In genomic region chr9:107784235-107784958, GRCh38 we compare ENCODE assay signal across 9 cellular contexts.
DNase-seq lines count a peak whose midpoint lies in the region; ATAC-seq and TF ChIP-seq lines count a peak whose summit lies in the region.
"Had no signal": no experiment of that assay in that cellular context is flagged by ENCODE, and none has a peak within 500 bp of the region (broad histone marks: within the 10 kb centered on the region; RNA-seq: fewer than 3 reads in every experiment).

No MANE protein-coding gene starts in this region.

- H3K4me1 ChIP-seq in body of pancreas (no peaks in the 10 kb centered on the region), testis (peaks cover 8% of the 10 kb centered on the region), PC-3 (ENCODE audit: insufficient read depth, low read length) (no peaks in the 10 kb centered on the region)

- H3K27ac Mint-ChIP-seq in type B pancreatic cell, result no peak overlapping the region
- H3K27ac Mint-ChIP-seq: activated CD8-positive, alpha-beta memory T cell treated with anti-CD3 and anti-CD28 coated beads, Interleukin-2, amount 10 ng/mL, durations not matched to agents 7 days and 5 days had no signal

- BruUV-seq in PC-3 (replicated peaks; lab: Mats Ljungman, UMichigan), result no TSS peak

- intact Hi-C loops in body of pancreas (cut with DNase I), result no loop called here
- intact Hi-C loops in testis (cut with DNase I; ENCODE audit: low total_unique reads), result no loop called here
- intact Hi-C loops in PC-3 (cut with micrococcal nuclease), result no loop called here

- H3K9ac ChIP-seq in PC-3 (ENCODE audit: low read length), result no peak overlapping the region

- no peaks in the 10 kb centered on the region for H3K4me1 Mint-ChIP-seq in type B pancreatic cell (ENCODE audit: unreplicated experiment)
- H3K4me1 Mint-ChIP-seq: neural crest cell had no signal

- H3K27me3 ChIP-seq in body of pancreas, result no peaks in the 10 kb centered on the region
- H3K27me3 ChIP-seq in testis, result no peaks in the 10 kb centered on the region
- no peaks in the 10 kb centered on the region for H3K27me3 ChIP-seq in PC-3 (ENCODE audit: low read length)

- H3K36me3 Mint-ChIP-seq in type B pancreatic cell, result no peaks in the 10 kb centered on the region
- H3K36me3 Mint-ChIP-seq: activated CD8-positive, alpha-beta memory T cell treated with anti-CD3 and anti-CD28 coated beads, Interleukin-2, amount 10 ng/mL, durations not matched to agents 7 days and 5 days had no signal

- H3K9me3 Mint-ChIP-seq in type B pancreatic cell, result no peaks in the 10 kb centered on the region
- H3K9me3 Mint-ChIP-seq: neural crest cell had no signal

- H3K4me3 Mint-ChIP-seq in type B pancreatic cell, result no peak overlapping the region
- H3K4me3 Mint-ChIP-seq: activated CD8-positive, alpha-beta memory T cell treated with anti-CD3 and anti-CD28 coated beads, Interleukin-2, amount 10 ng/mL, durations not matched to agents 7 days and 5 days; neural crest cell had no signal

- H3K9me3 ChIP-seq in body of pancreas (no peaks in the 10 kb centered on the region), testis (no peaks in the 10 kb centered on the region), PC-3 (ENCODE audit: low read length) (no peaks in the 10 kb centered on the region)

- ATAC-seq in body of pancreas (peak; percentile 27), PC-3 (no peak)
- ATAC-seq: activated CD8-positive, alpha-beta memory T cell treated with anti-CD3 and anti-CD28 coated beads, Interleukin-2, amount 10 ng/mL, durations not matched to agents 7 days and 5 days had no signal

- no peaks in the 10 kb centered on the region for H3K9me2 ChIP-seq in PC-3 (replicated peaks; ENCODE audit: low read length)

- CTCF ChIA-PET in PC-3 (lab: Charles Lee), result no interaction called here

- WGBS in body of pancreas, 2 donors, result 40 to 50% methylated on average over 11 to 12 of the region's 12 CpGs
- WGBS in testis, 2 donors, result 35 to 48% methylated on average over 9 to 12 of the region's 12 CpGs

- no peak for TF ChIP-seq POLR2A in body of pancreas (IDR thresholded peaks at IDR 0.05)
- TF ChIP-seq POLR2A in testis (IDR thresholded peaks at IDR 0.05), result no peak

- no peak overlapping the region for H3K4me2 ChIP-seq in PC-3 (ENCODE audit: low read length)

- H2AFZ ChIP-seq in PC-3 (ENCODE audit: low read length), result no peak overlapping the region

- H3K27ac ChIP-seq in body of pancreas, result no peak overlapping the region
- peak overlapping the region in 1 of 2 donors; percentile 71 for H3K27ac ChIP-seq in testis
- no peak overlapping the region for H3K27ac ChIP-seq in PC-3 (ENCODE audit: low read length)

- H3K36me3 ChIP-seq in body of pancreas (replicated peaks in 1 of 2; ENCODE audit: insufficient read depth in 1 of 2, low read depth in 2 of 2) (no peaks in the 10 kb centered on the region), testis (ENCODE audit: low read depth, missing control alignments) (no peaks in the 10 kb centered on the region), PC-3 (ENCODE audit: low read depth, low read length) (no peaks in the 10 kb centered on the region)

- no peaks in the 10 kb centered on the region for H3F3A ChIP-seq in PC-3 (ENCODE audit: low read length, unreplicated experiment)

- H3K4me3 ChIP-seq in body of pancreas (no peak overlapping the region), testis (no peak overlapping the region), PC-3 (ENCODE audit: low read length) (no peak overlapping the region)

- DNase-seq in HT1080 (ENCODE audit: low read depth) (peak; percentile 54), body of pancreas (peak in 2 of 4 donors; percentile 26 to 33), iPS-NIHi11 (ENCODE audit: low spot score) (peak; percentile 15), testis (peak; percentile 80), NCI-H345 treated with DMSO at 0.1 percent for 48 hours (lab: John Stamatoyannopoulos, UW; ENCODE audit: unreplicated experiment) (no peak), type B pancreatic cell (ENCODE audit: extremely low spot score, unreplicated experiment) (no peak), PC-3 (no peak)
- DNase-seq: activated CD8-positive, alpha-beta memory T cell treated with anti-CD3 and anti-CD28 coated beads, Interleukin-2, amount 10 ng/mL, durations not matched to agents 7 days and 5 days had no signal

- H3K79me2 ChIP-seq in PC-3 (ENCODE audit: low read length), result no peaks in the 10 kb centered on the region

- POLR2A ChIA-PET in PC-3 (lab: Charles Lee; ENCODE audit: unreplicated experiment), result no interaction called here

- H3K27me3 Mint-ChIP-seq in type B pancreatic cell, result peaks cover 5% of the 10 kb centered on the region
- H3K27me3 Mint-ChIP-seq: activated CD8-positive, alpha-beta memory T cell treated with anti-CD3 and anti-CD28 coated beads, Interleukin-2, amount 10 ng/mL, durations not matched to agents 7 days and 5 days had no signal

- TF ChIP-seq CTCF in body of pancreas (IDR thresholded peaks at IDR 0.05) (no peak), testis (IDR thresholded peaks at IDR 0.05) (no peak), type B pancreatic cell (conservative IDR thresholded peaks at IDR 0.05) (no peak), PC-3 (conservative IDR thresholded peaks at IDR 0.05; ENCODE audit: low read depth, low read length) (no peak)

- no peaks in the 10 kb centered on the region for H4K20me1 ChIP-seq in PC-3 (ENCODE audit: low read length)

Comparison
In these comparisons a context has a peak if more than half of its experiments do, and no peak if none do; other contexts are left out.
1. DNase-seq: peak in HT1080 (single experiment), iPS-NIHi11 (single experiment) and testis (single experiment); none in NCI-H345 treated with DMSO at 0.1 percent for 48 hours (single experiment), type B pancreatic cell (single experiment) and PC-3 (single experiment).